In genomic region chr2:82823892-82824291, GRCh38 we compare ENCODE assay signal across 8 cellular contexts.
"Had no signal": no experiment of that assay in that cellular context is flagged by ENCODE, and none has a peak within 500 bp of the region (broad histone marks: within the 10 kb centered on the region; RNA-seq: fewer than 3 reads in every experiment).

No MANE protein-coding gene starts in this region.

- H3K4me3 ChIP-seq: GM23248 had no signal

- H3K4me2 ChIP-seq: KMS-11 had no signal

- H2AFZ ChIP-seq: GM23248 had no signal

- H3K27ac ChIP-seq: GM23248, KMS-11 had no signal

- H3K9ac ChIP-seq: GM23248, KMS-11 had no signal

- H3K9me3 Mint-ChIP-seq: H9 had no signal

- DNase-seq: GM23248, H9, HCEC 1CT, KBM-7 had no signal

- FAIRE-seq: H1, H54, HTR-8/SVneo had no signal

- H3K4me1 Mint-ChIP-seq: H9 had no signal

- H3K27ac Mint-ChIP-seq: H9 had no signal

- H3K4me3 Mint-ChIP-seq: H9 had no signal
